In the genomic region with DNA sequence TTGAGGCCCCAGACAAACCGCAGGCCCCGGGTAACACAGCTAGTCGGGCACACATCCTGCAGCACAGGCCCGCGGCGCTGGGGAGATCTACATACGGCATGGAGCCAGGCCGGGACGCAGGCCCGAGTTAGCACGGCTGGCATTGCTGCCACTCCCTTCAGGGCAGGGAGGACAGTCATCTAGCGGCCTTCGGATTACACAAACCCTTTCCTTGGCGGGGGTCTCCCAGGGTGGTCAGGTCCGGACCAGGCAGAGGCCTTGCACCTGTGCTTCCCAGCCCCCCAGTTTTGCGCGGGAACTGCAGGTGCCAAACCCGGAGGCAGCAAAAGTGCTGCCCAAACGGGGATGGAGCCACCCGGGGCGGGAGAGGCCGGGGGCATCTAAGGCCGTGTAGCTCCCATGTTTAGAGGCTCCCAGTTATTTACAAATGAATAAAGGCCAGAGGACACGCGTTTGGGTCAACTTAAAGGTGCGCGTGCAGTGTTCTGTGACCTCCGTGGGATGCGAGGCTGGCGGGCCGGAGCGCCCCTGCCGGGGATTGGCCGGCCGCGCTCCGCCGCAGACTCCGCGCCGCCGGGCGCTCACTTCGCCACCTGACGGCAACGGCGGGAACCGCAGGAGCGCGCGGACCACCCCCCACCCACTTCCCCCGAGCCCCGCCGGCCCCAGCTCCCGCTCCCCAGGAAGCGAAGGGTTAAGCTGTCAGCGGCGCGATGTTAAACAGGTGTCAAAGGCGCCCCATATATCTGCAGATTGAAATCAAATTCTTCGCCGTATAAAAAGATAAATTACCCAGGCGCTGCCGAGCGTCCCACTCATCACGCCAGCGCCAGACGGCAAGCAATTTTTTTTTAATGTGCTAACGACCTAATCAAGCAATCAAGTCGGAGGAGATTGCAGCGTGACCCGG, we compare ENCODE assay signal across 8 cellular contexts. TPM values are rescaled to one million over a fixed set of nuclear protein-coding genes. Genes with fewer than 3 reads are reported as not detected.
A peak's percentile ranks its signal among the peaks of the same experiment; 100 is the strongest.
DNase-seq lines count a peak whose midpoint lies in the region; ATAC-seq lines count a peak whose summit lies in the region.

No MANE protein-coding gene starts in this region.

- DNase-seq in ELR (ENCODE audit: low read depth) (peak; percentile 52), NCI-H82 (lab: John Stamatoyannopoulos, UW) (peak; percentile 81), activated T-cell treated with anti-CD3 and anti-CD28 coated beads for 1 hour (ENCODE audit: low read depth) (peak; percentile 51), naive B cell (peak; percentile 44)
- peak; percentile 67 to 83 for DNase-seq in stimulated activated effector memory CD8-positive, alpha-beta T cell treated with anti-CD3 and anti-CD28 coated beads, Interleukin-12 subunit alpha, Interleukin-12 subunit beta, amount 100 ng/mL, for 72 hours (ENCODE audit: low spot score in 2 of 2)

- peak overlapping the region; percentile 75 to 91 (median 83) for H3K4me3 Mint-ChIP-seq in naive B cell
- peak overlapping the region; percentile 70 for H3K4me3 Mint-ChIP-seq in stimulated activated effector memory CD8-positive, alpha-beta T cell treated with anti-CD3 and anti-CD28 coated beads, Interleukin-12 subunit alpha, Interleukin-12 subunit beta, amount 100 ng/mL, for 72 hours

- ATAC-seq in HG02870 (IDR thresholded peaks at IDR 0.05; ENCODE audit: unreplicated experiment) (peak; percentile 63), naive B cell (ENCODE audit: low read depth in 2 of 2) (peak; percentile 86 to 87), HG03095 (IDR thresholded peaks at IDR 0.05; ENCODE audit: unreplicated experiment) (no peak)
- peak; percentile 86 for ATAC-seq in stimulated activated effector memory CD8-positive, alpha-beta T cell treated with anti-CD3 and anti-CD28 coated beads, Interleukin-12 subunit alpha, Interleukin-12 subunit beta, amount 100 ng/mL, for 72 hours

- no peak overlapping the region for H3K27ac ChIP-seq in esophagus (ENCODE audit: low read depth in 2 of 2, low read length in 1 of 2)

- H3K9me3 Mint-ChIP-seq in naive B cell = no peaks in the 10 kb centered on the region
- H3K9me3 Mint-ChIP-seq in stimulated activated effector memory CD8-positive, alpha-beta T cell treated with anti-CD3 and anti-CD28 coated beads, Interleukin-12 subunit alpha, Interleukin-12 subunit beta, amount 100 ng/mL, for 72 hours = no peaks in the 10 kb centered on the region

- no peaks in the 10 kb centered on the region for H3K27me3 ChIP-seq in esophagus (ENCODE audit: control insufficient read depth in 1 of 2, insufficient read depth in 2 of 2, low read length in 2 of 2)

- H3K4me1 Mint-ChIP-seq in naive B cell = peaks cover 4 to 7% (median 7%) of the 10 kb centered on the region in 3 donors
- H3K4me1 Mint-ChIP-seq in stimulated activated effector memory CD8-positive, alpha-beta T cell treated with anti-CD3 and anti-CD28 coated beads, Interleukin-12 subunit alpha, Interleukin-12 subunit beta, amount 100 ng/mL, for 72 hours = peaks cover 6% of the 10 kb centered on the region

- H3K36me3 Mint-ChIP-seq in naive B cell = no peaks in the 10 kb centered on the region
- H3K36me3 Mint-ChIP-seq in stimulated activated effector memory CD8-positive, alpha-beta T cell treated with anti-CD3 and anti-CD28 coated beads, Interleukin-12 subunit alpha, Interleukin-12 subunit beta, amount 100 ng/mL, for 72 hours = no peaks in the 10 kb centered on the region

- H3K27ac Mint-ChIP-seq in naive B cell = peak overlapping the region in 2 of 6 donors; percentile 61 to 89
- no peak overlapping the region for H3K27ac Mint-ChIP-seq in stimulated activated effector memory CD8-positive, alpha-beta T cell treated with anti-CD3 and anti-CD28 coated beads, Interleukin-12 subunit alpha, Interleukin-12 subunit beta, amount 100 ng/mL, for 72 hours

- no peaks in the 10 kb centered on the region for H3K36me3 ChIP-seq in esophagus (ENCODE audit: control insufficient read depth in 2 of 2, insufficient read depth in 2 of 2, low read length in 1 of 2)

- H3K4me1 ChIP-seq in esophagus (ENCODE audit: control insufficient read depth in 2 of 2, insufficient read depth in 2 of 2, low read length in 1 of 2) = peaks cover 3 to 22% of the 10 kb centered on the region in 2 donors

- H3K9me3 ChIP-seq in esophagus (ENCODE audit: control insufficient read depth in 2 of 2, insufficient read depth in 1 of 2, low read depth in 1 of 2, low read length in 1 of 2) = no peaks in the 10 kb centered on the region

- peak overlapping the region; percentile 37 to 67 for H3K4me3 ChIP-seq in esophagus (ENCODE audit: low read depth in 1 of 2, low read length in 2 of 2)

- H3K27me3 Mint-ChIP-seq in naive B cell = peaks cover 5 to 57% (median 9%) of the 10 kb centered on the region in 3 donors

- WGBS in esophagus, 2 donors = 2 to 3% methylated on average over 72 of the region's 72 CpGs

RNA-seq across cellular contexts. Expression of a gene that starts 18.1 kb away (rescaled TPM):
- polyA plus RNA-seq in esophagus (not detected), naive B cell (ENCODE audit: low read depth in 6 of 6) (not detected)

RNA-seq across cellular contexts. Expression of a gene that starts 45.4 kb away (rescaled TPM):
- polyA plus RNA-seq in esophagus = 10 to 100 TPM; 19.2 to 38.4 TPM
- polyA plus RNA-seq in naive B cell (ENCODE audit: low read depth in 6 of 6) = 10 to 100 TPM; 23.2 to 32.8 (median 27.5) TPM
